In genomic region chr12:100574262-100575074, GRCh38 we compare ENCODE assay signal across 1 cellular context.
TF ChIP-seq lines count a peak whose summit lies in the region.

No MANE protein-coding gene starts in this region.

TF ChIP-seq in K562, 482 proteins besides CTCF, POLR2A, EP300 and RAD21 (continued from another document):
- TF ChIP-seq, protein P1, sequence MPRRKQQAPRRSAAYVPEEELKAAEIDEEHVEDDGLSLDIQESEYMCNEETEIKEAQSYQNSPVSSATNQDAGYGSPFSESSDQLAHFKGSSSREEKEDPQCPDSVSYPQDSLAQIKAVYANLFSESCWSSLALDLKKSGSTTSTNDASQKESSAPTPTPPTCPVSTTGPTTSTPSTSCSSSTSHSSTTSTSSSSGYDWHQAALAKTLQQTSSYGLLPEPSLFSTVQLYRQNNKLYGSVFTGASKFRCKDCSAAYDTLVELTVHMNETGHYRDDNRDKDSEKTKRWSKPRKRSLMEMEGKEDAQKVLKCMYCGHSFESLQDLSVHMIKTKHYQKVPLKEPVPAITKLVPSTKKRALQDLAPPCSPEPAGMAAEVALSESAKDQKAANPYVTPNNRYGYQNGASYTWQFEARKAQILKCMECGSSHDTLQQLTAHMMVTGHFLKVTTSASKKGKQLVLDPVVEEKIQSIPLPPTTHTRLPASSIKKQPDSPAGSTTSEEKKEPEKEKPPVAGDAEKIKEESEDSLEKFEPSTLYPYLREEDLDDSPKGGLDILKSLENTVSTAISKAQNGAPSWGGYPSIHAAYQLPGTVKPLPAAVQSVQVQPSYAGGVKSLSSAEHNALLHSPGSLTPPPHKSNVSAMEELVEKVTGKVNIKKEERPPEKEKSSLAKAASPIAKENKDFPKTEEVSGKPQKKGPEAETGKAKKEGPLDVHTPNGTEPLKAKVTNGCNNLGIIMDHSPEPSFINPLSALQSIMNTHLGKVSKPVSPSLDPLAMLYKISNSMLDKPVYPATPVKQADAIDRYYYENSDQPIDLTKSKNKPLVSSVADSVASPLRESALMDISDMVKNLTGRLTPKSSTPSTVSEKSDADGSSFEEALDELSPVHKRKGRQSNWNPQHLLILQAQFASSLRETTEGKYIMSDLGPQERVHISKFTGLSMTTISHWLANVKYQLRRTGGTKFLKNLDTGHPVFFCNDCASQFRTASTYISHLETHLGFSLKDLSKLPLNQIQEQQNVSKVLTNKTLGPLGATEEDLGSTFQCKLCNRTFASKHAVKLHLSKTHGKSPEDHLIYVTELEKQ (CRISPR knock-in tag; IDR thresholded peaks at IDR 0.05) = no peak
- TF ChIP-seq CREM (IDR thresholded peaks at IDR 0.05; ENCODE audit: low read depth) (no peak), RB1 (IDR thresholded peaks at IDR 0.05; ENCODE audit: low read depth) (no peak), ZNF592 (IDR thresholded peaks at IDR 0.05) (no peak), SNIP1 (IDR thresholded peaks at IDR 0.05; ENCODE audit: low read depth) (no peak), ZFP36 (IDR thresholded peaks at IDR 0.05; ENCODE audit: low read depth, low read length, partially characterized antibody) (no peak), ZNF583 (CRISPR knock-in tag; IDR thresholded peaks at IDR 0.05) (no peak), ETS1 (conservative IDR thresholded peaks at IDR 0.05; ENCODE audit: control insufficient read depth, low read depth, low read length) (no peak), STAT5A (IDR thresholded peaks at IDR 0.05; ENCODE audit: borderline replicate concordance, low read length) (no peak), TOE1 (IDR thresholded peaks at IDR 0.05; ENCODE audit: borderline replicate concordance) (no peak), TOE1 (CRISPR knock-in tag; IDR thresholded peaks at IDR 0.05; ENCODE audit: borderline replicate concordance, low read depth) (no peak)
